1 cellular context compared by ENCODE assay signal in the genomic region with DNA sequence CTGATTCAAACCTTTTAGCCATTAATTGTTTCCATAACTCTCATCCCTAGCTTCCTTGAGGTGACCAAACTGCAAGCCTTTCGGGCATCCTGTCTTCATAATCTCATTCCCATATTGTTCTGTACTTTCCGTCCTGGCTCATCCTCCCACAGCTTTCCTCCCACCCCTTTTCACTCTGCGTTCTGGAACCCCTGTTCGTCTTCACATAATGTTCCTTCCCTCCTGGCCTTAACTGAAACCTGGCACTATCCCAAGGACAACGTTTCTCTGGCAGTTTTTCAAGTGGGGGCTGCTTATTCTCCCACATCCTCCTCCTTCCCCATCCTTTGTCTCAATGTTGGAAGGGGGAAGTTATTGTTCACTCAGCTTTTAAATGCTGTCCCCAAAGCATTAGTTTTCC.
TF ChIP-seq lines count a peak whose summit lies in the region.

No MANE protein-coding gene starts in this region.

TF ChIP-seq in GM12878, 131 proteins besides CTCF, POLR2A, EP300 and RAD21:
- TF ChIP-seq SP1 (IDR thresholded peaks at IDR 0.05; ENCODE audit: low read depth, low read length) (no peak), TAF1 (IDR thresholded peaks at IDR 0.05; ENCODE audit: borderline replicate concordance, low read depth, low read length) (no peak), MTA2 (IDR thresholded peaks at IDR 0.05; ENCODE audit: low read depth) (no peak), EZH2 (IDR thresholded peaks at IDR 0.05; ENCODE audit: borderline replicate concordance, control insufficient read depth, low read depth, low read length) (no peak), ZNF622 (IDR thresholded peaks at IDR 0.05) (no peak), DPF2 (IDR thresholded peaks at IDR 0.05) (no peak), USF2 (IDR thresholded peaks at IDR 0.05; ENCODE audit: borderline replicate concordance, low read depth, low read length) (no peak), HDAC6 (IDR thresholded peaks at IDR 0.05; ENCODE audit: unreplicated experiment) (no peak), SUPT20H (IDR thresholded peaks at IDR 0.05; ENCODE audit: borderline replicate concordance, control insufficient read depth, low read depth, low read length) (no peak), ATF3 (IDR thresholded peaks at IDR 0.05; ENCODE audit: borderline replicate concordance, extremely low read depth, low read depth, low read length) (no peak), KLF5 (IDR thresholded peaks at IDR 0.05; ENCODE audit: partially characterized antibody) (no peak), RB1 (IDR thresholded peaks at IDR 0.05; ENCODE audit: borderline replicate concordance) (no peak), SMAD5 (IDR thresholded peaks at IDR 0.05; ENCODE audit: low read depth) (no peak), CHD4 (IDR thresholded peaks at IDR 0.05) (no peak), NR2C1 (IDR thresholded peaks at IDR 0.05) (no peak)
